ENCODE assay signal across 8 cellular contexts in the genomic region with DNA sequence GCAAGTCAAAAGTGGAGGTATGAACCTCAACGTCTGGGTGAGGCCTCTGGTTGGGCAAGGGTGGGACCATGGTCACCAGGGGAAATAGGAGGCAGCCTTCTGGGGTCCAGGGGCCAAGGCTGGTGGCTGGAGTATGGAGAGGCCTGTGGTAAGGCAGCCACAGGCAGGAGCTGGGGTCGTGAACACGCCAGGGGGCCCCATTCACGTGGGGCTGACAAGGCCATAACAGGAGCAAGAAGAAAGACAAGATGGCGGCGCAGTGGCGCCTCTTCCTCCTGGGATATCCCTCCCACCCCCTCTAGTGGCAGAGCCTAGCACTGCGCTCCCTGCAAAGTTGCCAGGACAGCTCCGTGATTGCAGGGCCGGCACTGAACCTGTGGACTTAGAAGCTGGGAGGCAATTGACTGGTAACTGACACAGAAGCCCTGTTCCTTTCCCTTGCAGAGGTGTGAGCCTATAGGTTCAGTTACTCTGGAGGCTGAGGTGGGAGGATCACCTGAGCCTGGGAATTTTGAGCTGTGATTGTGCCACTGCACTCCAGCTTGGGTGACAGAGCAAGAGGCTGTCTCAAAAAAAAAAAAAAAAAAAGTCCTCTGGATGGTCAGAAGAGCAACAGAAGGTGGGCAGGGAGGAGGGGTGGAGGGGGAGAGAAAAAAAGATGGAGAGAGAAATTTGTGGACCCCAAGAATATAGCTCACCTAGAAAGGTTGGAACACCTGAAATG.
A peak's percentile ranks its signal among the peaks of the same experiment; 100 is the strongest.
DNase-seq lines count a peak whose midpoint lies in the region; TF ChIP-seq lines count a peak whose summit lies in the region.

No MANE protein-coding gene starts in this region.

- TF ChIP-seq CTCF in WI38 (IDR thresholded peaks at IDR 0.05; ENCODE audit: low read depth, low read length): peak; percentile 97

- H3K4me3 ChIP-seq in WI38 (ENCODE audit: low read depth, low read length): no peak overlapping the region

- DNase-seq in NCI-H510A treated with DMSO at 0.1 percent for 48 hours (lab: John Stamatoyannopoulos, UW) (peak; percentile 23), NCI-H510A (lab: John Stamatoyannopoulos, UW) (no peak), NCI-H187 (lab: John Stamatoyannopoulos, UW) (peak; percentile 28 to 35), T47D (ENCODE audit: low read depth in 1 of 2, low spot score in 1 of 2) (peak; percentile 47 to 88), islet precursor cell (peak; percentile 93), cerebellar nuclear complex (lab: John Stamatoyannopoulos, UW) (no peak)
- DNase-seq in stimulated activated CD4-positive, alpha-beta T cell treated with anti-CD3 and anti-CD28 coated beads, Interleukin-1b, Interleukin-23, amount 100 ng/mL, for 4 hours (ENCODE audit: low read depth in 2 of 2): peak; percentile 62 to 67

- in situ Hi-C loops in T47D (cut with HindIII; ENCODE audit: low pct_unique_long_range_greater_than_20kb, low sequenced_read_pairs): no loop called here

Comparison
In these comparisons a context has a peak if more than half of its experiments do, and no peak if none do; other contexts are left out.
1. DNase-seq: peak in NCI-H510A treated with DMSO at 0.1 percent for 48 hours (single experiment), NCI-H187 (2 of 2), T47D (2 of 2), islet precursor cell (single experiment) and stimulated activated CD4-positive, alpha-beta T cell treated with anti-CD3 and anti-CD28 coated beads, Interleukin-1b, Interleukin-23, amount 100 ng/mL, for 4 hours (2 of 2); none in NCI-H510A (single experiment) and cerebellar nuclear complex (0 of 2).